In genomic region chr19:51873097-51873496, GRCh38 we compare ENCODE assay signal across 16 cellular contexts.
"Had no signal": no experiment of that assay in that cellular context is flagged by ENCODE, and none has a peak within 500 bp of the region (broad histone marks: within the 10 kb centered on the region; RNA-seq: fewer than 3 reads in every experiment).

No MANE protein-coding gene starts in this region.

- H3K27me3 Mint-ChIP-seq: activated CD4-positive, alpha-beta memory T cell treated with anti-CD3 and anti-CD28 coated beads, Interleukin-2, amount 10 ng/mL, durations not matched to agents 7 days and 5 days; activated naive CD4-positive, alpha-beta T cell treated with anti-CD3 and anti-CD28 coated beads, Interleukin-2, amount 50 U/mL, for 24 hours had no signal

- H3K36me3 ChIP-seq: uterus had no signal

- H3K4me3 Mint-ChIP-seq: activated CD4-positive, alpha-beta memory T cell treated with anti-CD3 and anti-CD28 coated beads, Interleukin-2, amount 10 ng/mL, durations not matched to agents 7 days and 5 days; activated naive CD4-positive, alpha-beta T cell treated with anti-CD3 and anti-CD28 coated beads, Interleukin-2, amount 50 U/mL, for 24 hours; activated T-cell treated with anti-CD3 and anti-CD28 coated beads, Interleukin-2, amount 50 U/mL, for 4 hours; T-helper 1 cell treated with Interleukin-12 subunit alpha and Interleukin-12 subunit beta and Interleukin-4 antibody, amounts not matched to agents 30 μg/mL and 1 μg/mL, for 36 hours had no signal

- H3K27ac Mint-ChIP-seq: activated CD4-positive, alpha-beta memory T cell treated with anti-CD3 and anti-CD28 coated beads, Interleukin-2, amount 10 ng/mL, durations not matched to agents 7 days and 5 days; activated naive CD4-positive, alpha-beta T cell treated with anti-CD3 and anti-CD28 coated beads, Interleukin-2, amount 50 U/mL, for 24 hours; T-helper 1 cell treated with Interleukin-12 subunit alpha and Interleukin-12 subunit beta and Interleukin-4 antibody, amounts not matched to agents 30 μg/mL and 1 μg/mL, for 36 hours had no signal

- DNase-seq: activated CD4-positive, alpha-beta memory T cell treated with anti-CD3 and anti-CD28 coated beads, Interleukin-2, amount 10 ng/mL, durations not matched to agents 7 days and 5 days; activated effector memory CD4-positive, alpha-beta T cell treated with anti-CD3 and anti-CD28 coated beads, Interleukin-2, amount 50 U/mL, for 16 hours; activated T-cell treated with anti-CD3 and anti-CD28 coated beads, Interleukin-2, amount 50 U/mL, for 4 hours; aorta; cerebellar nuclear complex; dorsolateral prefrontal cortex; left ventricle myocardium superior; pancreas; stimulated activated CD4-positive, alpha-beta T cell treated with anti-CD3 and anti-CD28 coated beads, Interleukin-12 subunit alpha, Interleukin-12 subunit beta, amount 100 ng/mL, for 4 hours; stimulated activated CD4-positive, alpha-beta T cell treated with anti-CD3 and anti-CD28 coated beads, Interleukin-2, amount 100 ng/mL, for 24 hours; tibial artery; uterus; WERI-Rb-1 had no signal

- ATAC-seq: activated T-cell treated with anti-CD3 and anti-CD28 coated beads, Interleukin-2, amount 50 U/mL, for 4 hours; esophagus mucosa; left ventricle myocardium superior; pancreas had no signal

- H3K4me1 ChIP-seq: pancreas, tibial artery, uterus had no signal

- H3K4me1 Mint-ChIP-seq: activated CD4-positive, alpha-beta memory T cell treated with anti-CD3 and anti-CD28 coated beads, Interleukin-2, amount 10 ng/mL, durations not matched to agents 7 days and 5 days; activated naive CD4-positive, alpha-beta T cell treated with anti-CD3 and anti-CD28 coated beads, Interleukin-2, amount 50 U/mL, for 24 hours had no signal

- H3K27ac ChIP-seq: dorsolateral prefrontal cortex, pancreas, tibial artery, uterus, WERI-Rb-1 had no signal

- H3K4me3 ChIP-seq: dorsolateral prefrontal cortex, pancreas, tibial artery, uterus had no signal

- H3K27me3 ChIP-seq: dorsolateral prefrontal cortex, pancreas, tibial artery, uterus had no signal
